Comparison of ENCODE assay signal across 20 cellular contexts in genomic region chr16:23416816-23417215, GRCh38.
"Had no signal": no experiment of that assay in that cellular context is flagged by ENCODE, and none has a peak within 500 bp of the region (broad histone marks: within the 10 kb centered on the region; RNA-seq: fewer than 3 reads in every experiment).

No MANE protein-coding gene starts in this region.

- H3K9me3 ChIP-seq: MG63 had no signal

- H3K4me3 ChIP-seq: MG63 had no signal

- H3K27ac ChIP-seq: RWPE1 had no signal

- H3K27me3 ChIP-seq: MG63 had no signal

- DNase-seq: IMR-90, Karpas-422, KG1, MG63, NCI-H1092, NCI-H1105 treated with DMSO at 0.1 percent for 48 hours, NCI-H1417 treated with DMSO at 0.1 percent for 48 hours, NCI-H146, NCI-H1694 treated with DMSO at 0.1 percent for 48 hours, NCI-H1930, NCI-H2081, NCI-H2107, NCI-H2227 treated with DMSO at 0.1 percent for 48 hours, NCI-H524, NCI-H526 treated with DMSO at 0.1 percent for 48 hours, NCI-H774, PC-3, SHP77 had no signal

- ATAC-seq: Panc1, PC-3 had no signal
